Comparison of ENCODE assay signal across 9 cellular contexts in genomic region chr2:19933351-19933981, GRCh38. TPM values are rescaled to one million over a fixed set of nuclear protein-coding genes. Genes with fewer than 3 reads are reported as not detected.
DNase-seq lines count a peak whose midpoint lies in the region; ATAC-seq lines count a peak whose summit lies in the region.
"Had no signal": no experiment of that assay in that cellular context is flagged by ENCODE, and none has a peak within 500 bp of the region (broad histone marks: within the 10 kb centered on the region; RNA-seq: fewer than 3 reads in every experiment).

No MANE protein-coding gene starts in this region.

- intact Hi-C loops in activated T-helper 1 cell treated with anti-CD3 and anti-CD28 coated beads, Interleukin-12 subunit alpha, Interleukin-12 subunit beta, Interleukin-2, Interleukin-4 antibody, amounts not matched to agents 30 ng/mL and 10 ng/mL and 1 ng/mL, durations not matched to agents 14 hours and 24 hours and 36 hours (cut with micrococcal nuclease) = no loop called here

- peak overlapping the region; percentile 95 for H3K27ac ChIP-seq in SJSA1

- H3K4me1 Mint-ChIP-seq in activated T-helper 1 cell treated with anti-CD3 and anti-CD28 coated beads, Interleukin-12 subunit alpha, Interleukin-12 subunit beta, Interleukin-2, Interleukin-4 antibody, amounts not matched to agents 30 ng/mL and 10 ng/mL and 1 ng/mL, durations not matched to agents 14 hours and 24 hours and 36 hours (ENCODE audit: low read depth) = no peaks in the 10 kb centered on the region

- H3K4me3 ChIP-seq in SJSA1 = no peak overlapping the region

- peaks cover 20% of the 10 kb centered on the region for H3K36me3 Mint-ChIP-seq in activated T-helper 1 cell treated with anti-CD3 and anti-CD28 coated beads, Interleukin-12 subunit alpha, Interleukin-12 subunit beta, Interleukin-2, Interleukin-4 antibody, amounts not matched to agents 30 ng/mL and 10 ng/mL and 1 ng/mL, durations not matched to agents 14 hours and 24 hours and 36 hours (ENCODE audit: low read depth)

- no peak overlapping the region for H3K27ac Mint-ChIP-seq in activated T-helper 1 cell treated with anti-CD3 and anti-CD28 coated beads, Interleukin-12 subunit alpha, Interleukin-12 subunit beta, Interleukin-2, Interleukin-4 antibody, amounts not matched to agents 30 ng/mL and 10 ng/mL and 1 ng/mL, durations not matched to agents 14 hours and 24 hours and 36 hours
- H3K27ac Mint-ChIP-seq: T-helper 2 cell treated with Interferon-gamma antibody and Interleukin-4, amounts not matched to agents 5 μg/mL and 100 μg/mL, for 36 hours had no signal

- no peaks in the 10 kb centered on the region for H3K27me3 Mint-ChIP-seq in activated T-helper 1 cell treated with anti-CD3 and anti-CD28 coated beads, Interleukin-12 subunit alpha, Interleukin-12 subunit beta, Interleukin-2, Interleukin-4 antibody, amounts not matched to agents 30 ng/mL and 10 ng/mL and 1 ng/mL, durations not matched to agents 14 hours and 24 hours and 36 hours (ENCODE audit: insufficient read depth)

- DNase-seq in GM04504 (ENCODE audit: low read depth) (peak; percentile 16), SJSA1 (ENCODE audit: low read depth in 1 of 2, low spot score in 2 of 2) (peak in 1 of 2 experiments; percentile 73), left kidney (ENCODE audit: low read depth, low spot score) (peak; percentile 54), DMS153 treated with DMSO at 0.1 percent for 48 hours (lab: John Stamatoyannopoulos, UW; ENCODE audit: unreplicated experiment) (no peak), GOT3 (lab: John Stamatoyannopoulos, UW) (no peak)
- no peak for DNase-seq in activated T-helper 1 cell treated with anti-CD3 and anti-CD28 coated beads, Interleukin-12 subunit alpha, Interleukin-12 subunit beta, Interleukin-2, Interleukin-4 antibody, amounts not matched to agents 30 ng/mL and 10 ng/mL and 1 ng/mL, durations not matched to agents 14 hours and 24 hours and 36 hours (ENCODE audit: low spot score)
- no peak for DNase-seq in stimulated activated CD4-positive, alpha-beta T cell treated with anti-CD3 and anti-CD28 coated beads, Interleukin-1b, Interleukin-23, amount 100 ng/mL, for 48 hours

- H3K4me3 Mint-ChIP-seq in activated T-helper 1 cell treated with anti-CD3 and anti-CD28 coated beads, Interleukin-12 subunit alpha, Interleukin-12 subunit beta, Interleukin-2, Interleukin-4 antibody, amounts not matched to agents 30 ng/mL and 10 ng/mL and 1 ng/mL, durations not matched to agents 14 hours and 24 hours and 36 hours = no peak overlapping the region
- H3K4me3 Mint-ChIP-seq: T-helper 2 cell treated with Interferon-gamma antibody and Interleukin-4, amounts not matched to agents 5 μg/mL and 100 μg/mL, for 36 hours had no signal

- H3K4me1 ChIP-seq in SJSA1 (replicated peaks) = peaks cover 11% of the 10 kb centered on the region

- H3K27me3 ChIP-seq in SJSA1 (replicated peaks) = no peaks in the 10 kb centered on the region

- H3K36me3 ChIP-seq in SJSA1 = peaks cover 11% of the 10 kb centered on the region

- H3K9me3 ChIP-seq in SJSA1 (replicated peaks) = no peaks in the 10 kb centered on the region

- peaks cover 1% of the 10 kb centered on the region for H3K9me3 Mint-ChIP-seq in activated T-helper 1 cell treated with anti-CD3 and anti-CD28 coated beads, Interleukin-12 subunit alpha, Interleukin-12 subunit beta, Interleukin-2, Interleukin-4 antibody, amounts not matched to agents 30 ng/mL and 10 ng/mL and 1 ng/mL, durations not matched to agents 14 hours and 24 hours and 36 hours

- ATAC-seq in HG02623 (IDR thresholded peaks at IDR 0.05; ENCODE audit: unreplicated experiment) = peak; percentile 66

RNA-seq across cellular contexts. Expression of gene TTC32, which starts 31.7 kb away (rescaled TPM):
- total RNA-seq in SJSA1 (2014; rRNA removed; shearing (Covaris generic)) = 5.8 and 11.9 TPM in 2 replicates
- 14.0 and 15.7 TPM in 2 replicates for total RNA-seq in activated T-helper 1 cell treated with anti-CD3 and anti-CD28 coated beads, Interleukin-12 subunit alpha, Interleukin-12 subunit beta, Interleukin-2, Interleukin-4 antibody, amounts not matched to agents 30 ng/mL and 10 ng/mL and 1 ng/mL, durations not matched to agents 14 hours and 24 hours and 36 hours

RNA-seq across cellular contexts. Expression of gene WDR35, which starts 56.4 kb away (rescaled TPM):
- 7.9 and 9.4 TPM in 2 replicates for total RNA-seq in SJSA1 (2014; rRNA removed; shearing (Covaris generic))
- total RNA-seq in activated T-helper 1 cell treated with anti-CD3 and anti-CD28 coated beads, Interleukin-12 subunit alpha, Interleukin-12 subunit beta, Interleukin-2, Interleukin-4 antibody, amounts not matched to agents 30 ng/mL and 10 ng/mL and 1 ng/mL, durations not matched to agents 14 hours and 24 hours and 36 hours = 7.7 and 7.8 TPM in 2 replicates

Comparison
In these comparisons a context has a peak if more than half of its experiments do, and no peak if none do; other contexts are left out.
1. DNase-seq: peak in GM04504 (single experiment) and left kidney (single experiment); none in DMS153 treated with DMSO at 0.1 percent for 48 hours (single experiment), GOT3 (single experiment), activated T-helper 1 cell treated with anti-CD3 and anti-CD28 coated beads, Interleukin-12 subunit alpha, Interleukin-12 subunit beta, Interleukin-2, Interleukin-4 antibody, amounts not matched to agents 30 ng/mL and 10 ng/mL and 1 ng/mL, durations not matched to agents 14 hours and 24 hours and 36 hours (single experiment) and stimulated activated CD4-positive, alpha-beta T cell treated with anti-CD3 and anti-CD28 coated beads, Interleukin-1b, Interleukin-23, amount 100 ng/mL, for 48 hours (single experiment).